Comparison of ENCODE assay signal across 1 cellular context in the genomic region with DNA sequence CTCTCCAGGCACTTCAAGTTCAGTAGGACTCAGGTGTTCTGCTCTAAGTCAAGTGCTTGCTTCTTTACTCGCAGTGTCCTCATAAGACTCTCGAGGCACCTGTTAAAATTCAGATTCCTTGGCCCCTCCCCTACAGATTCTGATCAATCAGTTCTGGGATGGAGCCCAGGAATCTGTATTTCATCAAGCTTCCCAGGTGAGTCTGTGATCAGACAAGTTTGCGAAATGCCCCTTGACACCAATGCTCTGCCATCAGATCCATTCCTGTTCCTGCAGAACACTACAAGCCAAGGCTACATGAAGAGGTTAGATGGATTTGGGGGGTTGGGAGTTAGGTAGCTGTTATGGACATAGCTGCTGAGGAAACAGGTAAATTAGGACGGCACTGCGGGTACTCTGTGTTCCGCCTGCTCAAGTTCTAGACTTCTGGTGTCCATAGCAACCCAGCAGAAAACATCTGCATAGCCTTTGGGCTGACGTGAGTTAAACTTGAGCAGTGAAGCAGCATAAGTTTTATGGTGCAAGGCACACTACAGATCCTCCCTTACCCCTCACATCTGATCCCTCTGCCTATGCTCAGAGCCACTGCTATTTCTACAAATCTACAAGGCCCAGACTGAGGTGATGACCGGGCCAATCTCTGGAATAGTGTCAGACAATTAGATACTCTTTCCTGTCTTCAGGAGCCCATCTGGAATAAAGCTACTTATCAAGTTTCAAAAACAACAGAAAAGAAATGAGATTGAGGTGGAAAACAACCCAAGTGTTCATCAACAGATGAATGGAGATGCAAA.
TF ChIP-seq lines count a peak whose summit lies in the region.

No MANE protein-coding gene starts in this region.

TF ChIP-seq in HepG2, 621 proteins besides CTCF, POLR2A, EP300 and RAD21:
- TF ChIP-seq PHF20 (CRISPR knock-in tag; IDR thresholded peaks at IDR 0.05) (no peak), ZNF615 (CRISPR knock-in tag; IDR thresholded peaks at IDR 0.05; ENCODE audit: borderline replicate concordance) (0 out of 2 replicates have a peak, but pooled peaks have one; percentile 53), SNAPC2 (CRISPR knock-in tag; IDR thresholded peaks at IDR 0.05) (no peak), ZNF737 (CRISPR knock-in tag; IDR thresholded peaks at IDR 0.05; ENCODE audit: borderline replicate concordance) (no peak), ZBTB38 (CRISPR knock-in tag; IDR thresholded peaks at IDR 0.05) (0 out of 2 replicates have a peak, but pooled peaks have one; percentile 13), ZNF629 (CRISPR knock-in tag; conservative IDR thresholded peaks at IDR 0.05) (no peak)
- TF ChIP-seq, protein P1, sequence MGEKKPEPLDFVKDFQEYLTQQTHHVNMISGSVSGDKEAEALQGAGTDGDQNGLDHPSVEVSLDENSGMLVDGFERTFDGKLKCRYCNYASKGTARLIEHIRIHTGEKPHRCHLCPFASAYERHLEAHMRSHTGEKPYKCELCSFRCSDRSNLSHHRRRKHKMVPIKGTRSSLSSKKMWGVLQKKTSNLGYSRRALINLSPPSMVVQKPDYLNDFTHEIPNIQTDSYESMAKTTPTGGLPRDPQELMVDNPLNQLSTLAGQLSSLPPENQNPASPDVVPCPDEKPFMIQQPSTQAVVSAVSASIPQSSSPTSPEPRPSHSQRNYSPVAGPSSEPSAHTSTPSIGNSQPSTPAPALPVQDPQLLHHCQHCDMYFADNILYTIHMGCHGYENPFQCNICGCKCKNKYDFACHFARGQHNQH (CRISPR knock-in tag; IDR thresholded peaks at IDR 0.05): no peak
- TF ChIP-seq, protein P2, sequence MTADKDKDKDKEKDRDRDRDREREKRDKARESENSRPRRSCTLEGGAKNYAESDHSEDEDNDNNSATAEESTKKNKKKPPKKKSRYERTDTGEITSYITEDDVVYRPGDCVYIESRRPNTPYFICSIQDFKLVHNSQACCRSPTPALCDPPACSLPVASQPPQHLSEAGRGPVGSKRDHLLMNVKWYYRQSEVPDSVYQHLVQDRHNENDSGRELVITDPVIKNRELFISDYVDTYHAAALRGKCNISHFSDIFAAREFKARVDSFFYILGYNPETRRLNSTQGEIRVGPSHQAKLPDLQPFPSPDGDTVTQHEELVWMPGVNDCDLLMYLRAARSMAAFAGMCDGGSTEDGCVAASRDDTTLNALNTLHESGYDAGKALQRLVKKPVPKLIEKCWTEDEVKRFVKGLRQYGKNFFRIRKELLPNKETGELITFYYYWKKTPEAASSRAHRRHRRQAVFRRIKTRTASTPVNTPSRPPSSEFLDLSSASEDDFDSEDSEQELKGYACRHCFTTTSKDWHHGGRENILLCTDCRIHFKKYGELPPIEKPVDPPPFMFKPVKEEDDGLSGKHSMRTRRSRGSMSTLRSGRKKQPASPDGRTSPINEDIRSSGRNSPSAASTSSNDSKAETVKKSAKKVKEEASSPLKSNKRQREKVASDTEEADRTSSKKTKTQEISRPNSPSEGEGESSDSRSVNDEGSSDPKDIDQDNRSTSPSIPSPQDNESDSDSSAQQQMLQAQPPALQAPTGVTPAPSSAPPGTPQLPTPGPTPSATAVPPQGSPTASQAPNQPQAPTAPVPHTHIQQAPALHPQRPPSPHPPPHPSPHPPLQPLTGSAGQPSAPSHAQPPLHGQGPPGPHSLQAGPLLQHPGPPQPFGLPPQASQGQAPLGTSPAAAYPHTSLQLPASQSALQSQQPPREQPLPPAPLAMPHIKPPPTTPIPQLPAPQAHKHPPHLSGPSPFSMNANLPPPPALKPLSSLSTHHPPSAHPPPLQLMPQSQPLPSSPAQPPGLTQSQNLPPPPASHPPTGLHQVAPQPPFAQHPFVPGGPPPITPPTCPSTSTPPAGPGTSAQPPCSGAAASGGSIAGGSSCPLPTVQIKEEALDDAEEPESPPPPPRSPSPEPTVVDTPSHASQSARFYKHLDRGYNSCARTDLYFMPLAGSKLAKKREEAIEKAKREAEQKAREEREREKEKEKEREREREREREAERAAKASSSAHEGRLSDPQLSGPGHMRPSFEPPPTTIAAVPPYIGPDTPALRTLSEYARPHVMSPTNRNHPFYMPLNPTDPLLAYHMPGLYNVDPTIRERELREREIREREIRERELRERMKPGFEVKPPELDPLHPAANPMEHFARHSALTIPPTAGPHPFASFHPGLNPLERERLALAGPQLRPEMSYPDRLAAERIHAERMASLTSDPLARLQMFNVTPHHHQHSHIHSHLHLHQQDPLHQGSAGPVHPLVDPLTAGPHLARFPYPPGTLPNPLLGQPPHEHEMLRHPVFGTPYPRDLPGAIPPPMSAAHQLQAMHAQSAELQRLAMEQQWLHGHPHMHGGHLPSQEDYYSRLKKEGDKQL (CRISPR knock-in tag; IDR thresholded peaks at IDR 0.05; ENCODE audit: low read depth): no peak
